Comparison of ENCODE assay signal across 8 cellular contexts in the genomic region with DNA sequence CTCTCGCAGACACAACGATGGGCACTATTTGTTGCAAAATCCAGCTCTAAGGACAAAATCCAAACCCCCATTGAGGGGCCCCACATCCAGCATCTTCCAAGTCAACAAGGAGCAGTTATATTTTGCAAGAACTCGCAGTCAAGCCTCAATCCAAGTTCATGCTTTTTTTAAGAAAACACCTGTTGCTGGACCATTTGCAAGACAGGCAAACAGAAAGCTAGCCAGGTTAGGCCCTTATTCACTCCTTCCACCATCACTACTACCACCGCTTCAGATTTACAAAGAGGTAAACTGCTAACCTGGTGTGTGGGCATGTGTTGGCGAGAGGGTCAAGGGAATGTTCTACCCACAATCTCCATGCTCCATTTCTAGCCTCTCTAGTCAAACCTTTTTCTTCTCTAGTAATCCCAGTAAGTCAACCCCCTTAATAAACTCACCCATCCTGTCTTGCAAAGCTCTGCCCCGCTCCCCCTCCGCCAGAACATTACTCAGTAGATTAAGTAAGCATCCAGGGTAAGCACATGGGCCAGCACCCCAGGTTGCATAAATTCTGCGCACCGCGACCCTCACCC. TPM values are rescaled to one million over a fixed set of nuclear protein-coding genes. Genes with fewer than 3 reads are reported as not detected.
A peak's percentile ranks its signal among the peaks of the same experiment; 100 is the strongest.
DNase-seq lines count a peak whose midpoint lies in the region; ATAC-seq and TF ChIP-seq lines count a peak whose summit lies in the region.

No MANE protein-coding gene starts in this region.

- H3K36me3 ChIP-seq in right atrium auricular region = no peaks in the 10 kb centered on the region

- no peaks in the 10 kb centered on the region for H3K27me3 ChIP-seq in right atrium auricular region

- TF ChIP-seq CTCF in WI38 (IDR thresholded peaks at IDR 0.05; ENCODE audit: low read depth, low read length) (no peak), right atrium auricular region (IDR thresholded peaks at IDR 0.05) (no peak)

- peaks cover 6% of the 10 kb centered on the region for H3K36me3 Mint-ChIP-seq in stimulated activated effector memory CD8-positive, alpha-beta T cell treated with anti-CD3 and anti-CD28 coated beads, Interleukin-12 subunit alpha, Interleukin-12 subunit beta, amount 100 ng/mL, for 72 hours

- peaks cover 0 to 19% of the 10 kb centered on the region in 2 donors for H3K4me1 ChIP-seq in right atrium auricular region

- DNase-seq in DMS53 (lab: John Stamatoyannopoulos, UW) = peak; percentile 57
- DNase-seq in DMS53 treated with DMSO at 0.1 percent for 48 hours (lab: John Stamatoyannopoulos, UW; ENCODE audit: unreplicated experiment) = no peak
- DNase-seq in right atrium auricular region (ENCODE audit: low spot score) = no peak
- DNase-seq in stimulated activated effector memory CD8-positive, alpha-beta T cell treated with anti-CD3 and anti-CD28 coated beads, Interleukin-12 subunit alpha, Interleukin-12 subunit beta, amount 100 ng/mL, for 72 hours (ENCODE audit: low spot score in 2 of 2) = no peak
- no peak for DNase-seq in NCI-H2171 (lab: John Stamatoyannopoulos, UW)
- DNase-seq in NCI-H2227 treated with DMSO at 0.1 percent for 48 hours (lab: John Stamatoyannopoulos, UW) = no peak
- no peak for DNase-seq in NCI-H2029 treated with DMSO at 0.1 percent for 48 hours (lab: John Stamatoyannopoulos, UW)

- H3K27ac Mint-ChIP-seq in stimulated activated effector memory CD8-positive, alpha-beta T cell treated with anti-CD3 and anti-CD28 coated beads, Interleukin-12 subunit alpha, Interleukin-12 subunit beta, amount 100 ng/mL, for 72 hours = peak overlapping the region; percentile 96

- H3K27ac ChIP-seq in right atrium auricular region = peak overlapping the region; percentile 69 to 78

- no peaks in the 10 kb centered on the region for H3K9me3 ChIP-seq in right atrium auricular region

- no peak for ATAC-seq in stimulated activated effector memory CD8-positive, alpha-beta T cell treated with anti-CD3 and anti-CD28 coated beads, Interleukin-12 subunit alpha, Interleukin-12 subunit beta, amount 100 ng/mL, for 72 hours

- peak overlapping the region; percentile 74 for H3K4me3 ChIP-seq in WI38 (ENCODE audit: low read depth, low read length)
- H3K4me3 ChIP-seq in right atrium auricular region = peak overlapping the region; percentile 94 to 97

- H3K9me3 Mint-ChIP-seq in stimulated activated effector memory CD8-positive, alpha-beta T cell treated with anti-CD3 and anti-CD28 coated beads, Interleukin-12 subunit alpha, Interleukin-12 subunit beta, amount 100 ng/mL, for 72 hours = no peaks in the 10 kb centered on the region

- H3K4me1 Mint-ChIP-seq in stimulated activated effector memory CD8-positive, alpha-beta T cell treated with anti-CD3 and anti-CD28 coated beads, Interleukin-12 subunit alpha, Interleukin-12 subunit beta, amount 100 ng/mL, for 72 hours = peaks cover 35% of the 10 kb centered on the region

- H3K4me3 Mint-ChIP-seq in stimulated activated effector memory CD8-positive, alpha-beta T cell treated with anti-CD3 and anti-CD28 coated beads, Interleukin-12 subunit alpha, Interleukin-12 subunit beta, amount 100 ng/mL, for 72 hours = peak overlapping the region; percentile 86

RNA-seq across cellular contexts. Expression of a gene that starts 0.7 kb away (rescaled TPM):
- 10 to 100 TPM; 38.0 to 40.4 TPM for total RNA-seq in right atrium auricular region

RNA-seq across cellular contexts. Expression of a gene that starts 50.7 kb away (rescaled TPM):
- total RNA-seq in right atrium auricular region = 10 to 100 TPM; 76.1 to 91.6 TPM
